Comparison of ENCODE assay signal across 24 cellular contexts in the genomic region with DNA sequence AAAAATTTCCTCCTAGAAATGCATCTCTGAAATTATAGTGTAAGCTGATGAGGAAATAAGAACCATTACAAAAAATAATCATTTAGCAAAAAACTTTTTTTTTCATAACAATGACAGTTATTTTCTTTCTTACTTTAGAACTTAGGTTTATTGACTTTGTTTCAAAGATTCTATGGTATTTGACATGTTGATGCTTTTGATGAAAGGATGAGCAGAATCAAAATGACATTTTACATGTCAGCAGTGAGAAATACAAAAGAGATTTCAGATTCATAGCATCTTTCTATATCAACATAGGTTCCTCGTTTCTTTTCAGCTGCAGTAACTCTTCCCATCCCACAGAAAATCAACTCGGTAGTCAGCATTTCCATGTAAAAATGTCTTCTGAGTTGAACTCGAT.
"Had no signal": no experiment of that assay in that cellular context is flagged by ENCODE, and none has a peak within 500 bp of the region (broad histone marks: within the 10 kb centered on the region; RNA-seq: fewer than 3 reads in every experiment).

No MANE protein-coding gene starts in this region.

- H3K27ac ChIP-seq: stomach, suprapubic skin, testis, thoracic aorta, thyroid gland, tibial artery, tibial nerve, transverse colon, upper lobe of left lung, upper lobe of right lung, uterus, vagina had no signal

- H3K4me1 ChIP-seq: stomach, suprapubic skin, testis, thyroid gland, tibial artery, tibial nerve, transverse colon, upper lobe of left lung, upper lobe of right lung, uterus, vagina had no signal

- H3K9me3 ChIP-seq: stomach, suprapubic skin, testis, thoracic aorta, thyroid gland, tibial artery, tibial nerve, transverse colon, upper lobe of left lung, upper lobe of right lung, uterus, vagina had no signal

- DNase-seq: stimulated activated CD4-positive, alpha-beta T cell treated with anti-CD3 and anti-CD28 coated beads, Interleukin-2, amount 100 ng/mL, for 48 hours; stimulated activated CD4-positive, alpha-beta T cell treated with anti-CD3 and anti-CD28 coated beads, Interleukin-4, amount 100 ng/mL, for 1 hour; stimulated activated CD4-positive, alpha-beta T cell treated with anti-CD3 and anti-CD28 coated beads, Interleukin-4, amount 100 ng/mL, for 24 hours; stimulated activated CD4-positive, alpha-beta T cell treated with anti-CD3 and anti-CD28 coated beads, Interleukin-4, amount 100 ng/mL, for 4 hours; stimulated activated CD8-positive, alpha-beta memory T cell treated with anti-CD3 and anti-CD28 coated beads, Interleukin-4, amount 100 ng/mL, for 48 hours; stimulated activated naive B cell treated with anti-CD40 and anti-IgM and Interleukin-4, amounts not matched to agents 10 μg/mL and 1 μg/mL and 100 μg/mL, for 72 hours; stimulated activated naive CD4-positive, alpha-beta T cell; stimulated activated naive CD4-positive, alpha-beta T cell treated with Interleukin-2 at 50 U/mL for 16 hours; stimulated activated naive CD8-positive, alpha-beta T cell treated with anti-CD3 and anti-CD28 coated beads, Interleukin-15, amount 100 ng/mL, for 72 hours; stimulated activated naive CD8-positive, alpha-beta T cell treated with anti-CD3 and anti-CD28 coated beads, Interleukin-15, Interleukin-2, amounts not matched to agents 100 U/mL and 50 U/mL, for 24 hours; stomach; substantia nigra; testis; thyroid gland; tibial artery; transverse colon; trophoblast cell; upper lobe of left lung; upper lobe of right lung; uterus had no signal

- H3K4me3 ChIP-seq: stomach, suprapubic skin, testis, thoracic aorta, thyroid gland, tibial artery, tibial nerve, transverse colon, upper lobe of left lung, upper lobe of right lung, uterus, vagina had no signal

- H3K27me3 ChIP-seq: stomach, suprapubic skin, testis, thyroid gland, tibial artery, tibial nerve, transverse colon, upper lobe of left lung, upper lobe of right lung, uterus, vagina had no signal

- H3K36me3 ChIP-seq: stomach, suprapubic skin, thoracic aorta, thyroid gland, tibial artery, tibial nerve, transverse colon, upper lobe of left lung, upper lobe of right lung, uterus, vagina had no signal
